Comparison of ENCODE assay signal across 1 cellular context in the genomic region with DNA sequence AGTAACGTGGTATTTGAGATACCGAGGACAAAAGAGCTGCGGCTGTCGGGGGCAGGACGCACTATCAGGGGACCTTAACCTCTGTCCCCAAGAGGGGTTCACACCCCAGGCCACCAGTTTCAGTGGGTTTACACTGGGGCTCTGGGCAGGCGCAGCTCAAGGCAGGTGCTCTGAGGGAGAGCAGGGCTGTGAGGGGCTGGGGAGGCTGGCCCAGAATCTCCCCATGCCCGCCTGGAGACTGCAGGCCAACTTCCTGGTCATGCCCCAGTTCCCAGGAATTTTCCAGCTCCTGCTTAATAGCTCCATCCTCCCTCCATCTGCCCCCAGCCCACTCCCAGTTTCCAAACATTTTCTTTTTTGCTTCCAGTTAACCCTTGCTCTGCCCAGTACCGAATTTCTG.
TF ChIP-seq lines count a peak whose summit lies in the region.

No MANE protein-coding gene starts in this region.

TF ChIP-seq in HepG2, 621 proteins besides CTCF, POLR2A, EP300 and RAD21:
- TF ChIP-seq ZNF616 (CRISPR knock-in tag; IDR thresholded peaks at IDR 0.05; ENCODE audit: low read depth): no peak
- TF ChIP-seq, protein P1, sequence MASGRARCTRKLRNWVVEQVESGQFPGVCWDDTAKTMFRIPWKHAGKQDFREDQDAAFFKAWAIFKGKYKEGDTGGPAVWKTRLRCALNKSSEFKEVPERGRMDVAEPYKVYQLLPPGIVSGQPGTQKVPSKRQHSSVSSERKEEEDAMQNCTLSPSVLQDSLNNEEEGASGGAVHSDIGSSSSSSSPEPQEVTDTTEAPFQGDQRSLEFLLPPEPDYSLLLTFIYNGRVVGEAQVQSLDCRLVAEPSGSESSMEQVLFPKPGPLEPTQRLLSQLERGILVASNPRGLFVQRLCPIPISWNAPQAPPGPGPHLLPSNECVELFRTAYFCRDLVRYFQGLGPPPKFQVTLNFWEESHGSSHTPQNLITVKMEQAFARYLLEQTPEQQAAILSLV (CRISPR knock-in tag; IDR thresholded peaks at IDR 0.05; ENCODE audit: borderline replicate concordance): no peak
- no peak for TF ChIP-seq PHF21A (CRISPR knock-in tag; IDR thresholded peaks at IDR 0.05)
- no peak for TF ChIP-seq MEF2D (CRISPR knock-in tag; IDR thresholded peaks at IDR 0.05)
- no peak for TF ChIP-seq ZNF230 (CRISPR knock-in tag; IDR thresholded peaks at IDR 0.05)
- TF ChIP-seq WIZ (CRISPR knock-in tag; IDR thresholded peaks at IDR 0.05): no peak
- no peak for TF ChIP-seq ZNF773 (CRISPR knock-in tag; IDR thresholded peaks at IDR 0.05; ENCODE audit: borderline replicate concordance)
- TF ChIP-seq, protein P2, sequence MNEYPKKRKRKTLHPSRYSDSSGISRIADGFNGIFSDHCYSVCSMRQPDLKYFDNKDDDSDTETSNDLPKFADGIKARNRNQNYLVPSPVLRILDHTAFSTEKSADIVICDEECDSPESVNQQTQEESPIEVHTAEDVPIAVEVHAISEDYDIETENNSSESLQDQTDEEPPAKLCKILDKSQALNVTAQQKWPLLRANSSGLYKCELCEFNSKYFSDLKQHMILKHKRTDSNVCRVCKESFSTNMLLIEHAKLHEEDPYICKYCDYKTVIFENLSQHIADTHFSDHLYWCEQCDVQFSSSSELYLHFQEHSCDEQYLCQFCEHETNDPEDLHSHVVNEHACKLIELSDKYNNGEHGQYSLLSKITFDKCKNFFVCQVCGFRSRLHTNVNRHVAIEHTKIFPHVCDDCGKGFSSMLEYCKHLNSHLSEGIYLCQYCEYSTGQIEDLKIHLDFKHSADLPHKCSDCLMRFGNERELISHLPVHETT (CRISPR knock-in tag; conservative IDR thresholded peaks at IDR 0.05): no peak
- TF ChIP-seq, protein P3, sequence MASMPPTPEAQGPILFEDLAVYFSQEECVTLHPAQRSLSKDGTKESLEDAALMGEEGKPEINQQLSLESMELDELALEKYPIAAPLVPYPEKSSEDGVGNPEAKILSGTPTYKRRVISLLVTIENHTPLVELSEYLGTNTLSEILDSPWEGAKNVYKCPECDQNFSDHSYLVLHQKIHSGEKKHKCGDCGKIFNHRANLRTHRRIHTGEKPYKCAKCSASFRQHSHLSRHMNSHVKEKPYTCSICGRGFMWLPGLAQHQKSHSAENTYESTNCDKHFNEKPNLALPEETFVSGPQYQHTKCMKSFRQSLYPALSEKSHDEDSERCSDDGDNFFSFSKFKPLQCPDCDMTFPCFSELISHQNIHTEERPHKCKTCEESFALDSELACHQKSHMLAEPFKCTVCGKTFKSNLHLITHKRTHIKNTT (CRISPR knock-in tag; IDR thresholded peaks at IDR 0.05): no peak
- TF ChIP-seq, protein P4, sequence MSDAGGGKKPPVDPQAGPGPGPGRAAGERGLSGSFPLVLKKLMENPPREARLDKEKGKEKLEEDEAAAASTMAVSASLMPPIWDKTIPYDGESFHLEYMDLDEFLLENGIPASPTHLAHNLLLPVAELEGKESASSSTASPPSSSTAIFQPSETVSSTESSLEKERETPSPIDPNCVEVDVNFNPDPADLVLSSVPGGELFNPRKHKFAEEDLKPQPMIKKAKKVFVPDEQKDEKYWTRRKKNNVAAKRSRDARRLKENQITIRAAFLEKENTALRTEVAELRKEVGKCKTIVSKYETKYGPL (CRISPR knock-in tag; IDR thresholded peaks at IDR 0.05): no peak
- TF ChIP-seq, protein P5, sequence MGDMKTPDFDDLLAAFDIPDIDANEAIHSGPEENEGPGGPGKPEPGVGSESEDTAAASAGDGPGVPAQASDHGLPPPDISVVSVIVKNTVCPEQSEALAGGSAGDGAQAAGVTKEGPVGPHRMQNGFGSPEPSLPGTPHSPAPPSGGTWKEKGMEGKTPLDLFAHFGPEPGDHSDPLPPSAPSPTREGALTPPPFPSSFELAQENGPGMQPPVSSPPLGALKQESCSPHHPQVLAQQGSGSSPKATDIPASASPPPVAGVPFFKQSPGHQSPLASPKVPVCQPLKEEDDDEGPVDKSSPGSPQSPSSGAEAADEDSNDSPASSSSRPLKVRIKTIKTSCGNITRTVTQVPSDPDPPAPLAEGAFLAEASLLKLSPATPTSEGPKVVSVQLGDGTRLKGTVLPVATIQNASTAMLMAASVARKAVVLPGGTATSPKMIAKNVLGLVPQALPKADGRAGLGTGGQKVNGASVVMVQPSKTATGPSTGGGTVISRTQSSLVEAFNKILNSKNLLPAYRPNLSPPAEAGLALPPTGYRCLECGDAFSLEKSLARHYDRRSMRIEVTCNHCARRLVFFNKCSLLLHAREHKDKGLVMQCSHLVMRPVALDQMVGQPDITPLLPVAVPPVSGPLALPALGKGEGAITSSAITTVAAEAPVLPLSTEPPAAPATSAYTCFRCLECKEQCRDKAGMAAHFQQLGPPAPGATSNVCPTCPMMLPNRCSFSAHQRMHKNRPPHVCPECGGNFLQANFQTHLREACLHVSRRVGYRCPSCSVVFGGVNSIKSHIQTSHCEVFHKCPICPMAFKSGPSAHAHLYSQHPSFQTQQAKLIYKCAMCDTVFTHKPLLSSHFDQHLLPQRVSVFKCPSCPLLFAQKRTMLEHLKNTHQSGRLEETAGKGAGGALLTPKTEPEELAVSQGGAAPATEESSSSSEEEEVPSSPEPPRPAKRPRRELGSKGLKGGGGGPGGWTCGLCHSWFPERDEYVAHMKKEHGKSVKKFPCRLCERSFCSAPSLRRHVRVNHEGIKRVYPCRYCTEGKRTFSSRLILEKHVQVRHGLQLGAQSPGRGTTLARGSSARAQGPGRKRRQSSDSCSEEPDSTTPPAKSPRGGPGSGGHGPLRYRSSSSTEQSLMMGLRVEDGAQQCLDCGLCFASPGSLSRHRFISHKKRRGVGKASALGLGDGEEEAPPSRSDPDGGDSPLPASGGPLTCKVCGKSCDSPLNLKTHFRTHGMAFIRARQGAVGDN (CRISPR knock-in tag; IDR thresholded peaks at IDR 0.05): no peak
- TF ChIP-seq, protein P6, sequence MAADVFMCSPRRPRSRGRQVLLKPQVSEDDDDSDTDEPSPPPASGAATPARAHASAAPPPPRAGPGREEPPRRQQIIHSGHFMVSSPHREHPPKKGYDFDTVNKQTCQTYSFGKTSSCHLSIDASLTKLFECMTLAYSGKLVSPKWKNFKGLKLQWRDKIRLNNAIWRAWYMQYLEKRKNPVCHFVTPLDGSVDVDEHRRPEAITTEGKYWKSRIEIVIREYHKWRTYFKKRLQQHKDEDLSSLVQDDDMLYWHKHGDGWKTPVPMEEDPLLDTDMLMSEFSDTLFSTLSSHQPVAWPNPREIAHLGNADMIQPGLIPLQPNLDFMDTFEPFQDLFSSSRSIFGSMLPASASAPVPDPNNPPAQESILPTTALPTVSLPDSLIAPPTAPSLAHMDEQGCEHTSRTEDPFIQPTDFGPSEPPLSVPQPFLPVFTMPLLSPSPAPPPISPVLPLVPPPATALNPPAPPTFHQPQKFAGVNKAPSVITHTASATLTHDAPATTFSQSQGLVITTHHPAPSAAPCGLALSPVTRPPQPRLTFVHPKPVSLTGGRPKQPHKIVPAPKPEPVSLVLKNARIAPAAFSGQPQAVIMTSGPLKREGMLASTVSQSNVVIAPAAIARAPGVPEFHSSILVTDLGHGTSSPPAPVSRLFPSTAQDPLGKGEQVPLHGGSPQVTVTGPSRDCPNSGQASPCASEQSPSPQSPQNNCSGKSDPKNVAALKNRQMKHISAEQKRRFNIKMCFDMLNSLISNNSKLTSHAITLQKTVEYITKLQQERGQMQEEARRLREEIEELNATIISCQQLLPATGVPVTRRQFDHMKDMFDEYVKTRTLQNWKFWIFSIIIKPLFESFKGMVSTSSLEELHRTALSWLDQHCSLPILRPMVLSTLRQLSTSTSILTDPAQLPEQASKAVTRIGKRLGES (CRISPR knock-in tag; IDR thresholded peaks at IDR 0.05; ENCODE audit: borderline replicate concordance): no peak
- TF ChIP-seq ZNF557 (CRISPR knock-in tag; IDR thresholded peaks at IDR 0.05): no peak
- TF ChIP-seq ZNF749 (CRISPR knock-in tag; IDR thresholded peaks at IDR 0.05; ENCODE audit: borderline replicate concordance): no peak
- TF ChIP-seq, protein P7, sequence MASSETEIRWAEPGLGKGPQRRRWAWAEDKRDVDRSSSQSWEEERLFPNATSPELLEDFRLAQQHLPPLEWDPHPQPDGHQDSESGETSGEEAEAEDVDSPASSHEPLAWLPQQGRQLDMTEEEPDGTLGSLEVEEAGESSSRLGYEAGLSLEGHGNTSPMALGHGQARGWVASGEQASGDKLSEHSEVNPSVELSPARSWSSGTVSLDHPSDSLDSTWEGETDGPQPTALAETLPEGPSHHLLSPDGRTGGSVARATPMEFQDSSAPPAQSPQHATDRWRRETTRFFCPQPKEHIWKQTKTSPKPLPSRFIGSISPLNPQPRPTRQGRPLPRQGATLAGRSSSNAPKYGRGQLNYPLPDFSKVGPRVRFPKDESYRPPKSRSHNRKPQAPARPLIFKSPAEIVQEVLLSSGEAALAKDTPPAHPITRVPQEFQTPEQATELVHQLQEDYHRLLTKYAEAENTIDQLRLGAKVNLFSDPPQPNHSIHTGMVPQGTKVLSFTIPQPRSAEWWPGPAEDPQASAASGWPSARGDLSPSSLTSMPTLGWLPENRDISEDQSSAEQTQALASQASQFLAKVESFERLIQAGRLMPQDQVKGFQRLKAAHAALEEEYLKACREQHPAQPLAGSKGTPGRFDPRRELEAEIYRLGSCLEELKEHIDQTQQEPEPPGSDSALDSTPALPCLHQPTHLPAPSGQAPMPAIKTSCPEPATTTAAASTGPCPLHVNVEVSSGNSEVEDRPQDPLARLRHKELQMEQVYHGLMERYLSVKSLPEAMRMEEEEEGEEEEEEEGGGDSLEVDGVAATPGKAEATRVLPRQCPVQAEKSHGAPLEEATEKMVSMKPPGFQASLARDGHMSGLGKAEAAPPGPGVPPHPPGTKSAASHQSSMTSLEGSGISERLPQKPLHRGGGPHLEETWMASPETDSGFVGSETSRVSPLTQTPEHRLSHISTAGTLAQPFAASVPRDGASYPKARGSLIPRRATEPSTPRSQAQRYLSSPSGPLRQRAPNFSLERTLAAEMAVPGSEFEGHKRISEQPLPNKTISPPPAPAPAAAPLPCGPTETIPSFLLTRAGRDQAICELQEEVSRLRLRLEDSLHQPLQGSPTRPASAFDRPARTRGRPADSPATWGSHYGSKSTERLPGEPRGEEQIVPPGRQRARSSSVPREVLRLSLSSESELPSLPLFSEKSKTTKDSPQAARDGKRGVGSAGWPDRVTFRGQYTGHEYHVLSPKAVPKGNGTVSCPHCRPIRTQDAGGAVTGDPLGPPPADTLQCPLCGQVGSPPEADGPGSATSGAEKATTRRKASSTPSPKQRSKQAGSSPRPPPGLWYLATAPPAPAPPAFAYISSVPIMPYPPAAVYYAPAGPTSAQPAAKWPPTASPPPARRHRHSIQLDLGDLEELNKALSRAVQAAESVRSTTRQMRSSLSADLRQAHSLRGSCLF (CRISPR knock-in tag; IDR thresholded peaks at IDR 0.05; ENCODE audit: borderline replicate concordance): no peak
- TF ChIP-seq SSRP1 (CRISPR knock-in tag; IDR thresholded peaks at IDR 0.05): no peak
TF ChIP-seq in HepG2: peak in this region for 0.
